27 cellular contexts compared by ENCODE assay signal in the genomic region with DNA sequence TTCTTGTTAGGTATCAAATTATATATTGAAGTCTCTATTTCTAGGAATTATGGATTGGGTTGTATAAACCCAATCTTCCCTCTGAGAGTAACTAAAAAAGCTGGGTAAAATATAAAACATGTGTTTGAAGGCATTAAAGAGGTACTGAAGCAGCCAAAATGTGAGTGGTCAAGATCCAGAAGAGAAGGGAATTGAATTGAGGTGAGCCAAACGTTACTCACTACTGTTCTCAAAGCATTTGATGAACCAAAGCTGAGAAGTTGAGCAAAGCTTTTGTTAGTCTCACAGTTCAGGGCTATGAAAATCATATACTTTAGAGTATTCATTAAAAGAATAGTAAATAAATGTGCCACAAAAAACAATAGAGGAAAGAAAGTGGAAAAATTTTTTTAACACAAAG.
"Had no signal": no experiment of that assay in that cellular context is flagged by ENCODE, and none has a peak within 500 bp of the region (broad histone marks: within the 10 kb centered on the region; RNA-seq: fewer than 3 reads in every experiment).

No MANE protein-coding gene starts in this region.

- ATAC-seq: activated CD4-positive, CD25-positive, alpha-beta regulatory T cell treated with anti-CD3 and anti-CD28 coated beads, Interleukin-2, amount 50 U/mL, for 24 hours; activated CD8-positive, alpha-beta T cell treated with anti-CD3 and anti-CD28 coated beads for 36 hours; activated naive CD4-positive, alpha-beta T cell treated with anti-CD3 and anti-CD28 coated beads, Interleukin-2, amount 50 U/mL, for 72 hours; T-helper 17 cell had no signal

- H3K27ac ChIP-seq: ascending aorta, breast epithelium, cardiac muscle cell, colonic mucosa, epithelial cell of prostate, esophagus squamous epithelium, WERI-Rb-1 had no signal

- H3K9me3 ChIP-seq: ascending aorta, breast epithelium, colonic mucosa, esophagus squamous epithelium had no signal

- H3K4me1 ChIP-seq: ascending aorta, breast epithelium, colonic mucosa, esophagus squamous epithelium had no signal

- DNase-seq: activated B cell treated with CpG ODN at 0.5 μM for 24 hours; activated CD4-positive, alpha-beta T cell treated with anti-CD3 and anti-CD28 coated beads for 48 hours; activated CD4-positive, alpha-beta T cell treated with anti-CD3 and anti-CD28 coated beads, Interleukin-2, amount 50 U/mL, for 1 hour; activated CD4-positive, alpha-beta T cell treated with anti-CD3 and anti-CD28 coated beads, Interleukin-2, amount 50 U/mL, for 48 hours; activated CD8-positive, alpha-beta memory T cell treated with anti-CD3 and anti-CD28 coated beads for 24 hours; activated CD8-positive, alpha-beta T cell treated with anti-CD3 and anti-CD28 coated beads for 36 hours; activated effector memory CD4-positive, alpha-beta T cell treated with anti-CD3 and anti-CD28 coated beads, Interleukin-2, amount 50 U/mL, for 16 hours; activated naive CD4-positive, alpha-beta T cell treated with anti-CD3 and anti-CD28 coated beads, Interleukin-2, amount 10 ng/mL, durations not matched to agents 7 days and 5 days; activated naive CD8-positive, alpha-beta T cell treated with anti-CD3 and anti-CD28 coated beads, Interleukin-2, amount 10 ng/mL, durations not matched to agents 7 days and 5 days; activated T-cell treated with anti-CD3 and anti-CD28 coated beads, Interleukin-2, amount 50 U/mL, for 1 hour; activated T-cell treated with anti-CD3 and anti-CD28 coated beads, Interleukin-2, amount 50 U/mL, for 48 hours; central memory CD4-positive, alpha-beta T cell; cerebellar nuclear complex; colonic mucosa; effector CD8-positive, alpha-beta T cell; esophagus squamous epithelium; head of caudate nucleus; T-helper 1 cell; T-helper 17 cell; T1000; WERI-Rb-1 had no signal

- H3K4me3 ChIP-seq: ascending aorta, breast epithelium, cardiac muscle cell, colonic mucosa, esophagus squamous epithelium had no signal

- H3K36me3 ChIP-seq: ascending aorta, breast epithelium, cardiac muscle cell, colonic mucosa, esophagus squamous epithelium, WERI-Rb-1 had no signal

- H3K27me3 ChIP-seq: ascending aorta, breast epithelium, cardiac muscle cell, colonic mucosa, esophagus squamous epithelium had no signal
